22 cellular contexts compared by ENCODE assay signal in the genomic region with DNA sequence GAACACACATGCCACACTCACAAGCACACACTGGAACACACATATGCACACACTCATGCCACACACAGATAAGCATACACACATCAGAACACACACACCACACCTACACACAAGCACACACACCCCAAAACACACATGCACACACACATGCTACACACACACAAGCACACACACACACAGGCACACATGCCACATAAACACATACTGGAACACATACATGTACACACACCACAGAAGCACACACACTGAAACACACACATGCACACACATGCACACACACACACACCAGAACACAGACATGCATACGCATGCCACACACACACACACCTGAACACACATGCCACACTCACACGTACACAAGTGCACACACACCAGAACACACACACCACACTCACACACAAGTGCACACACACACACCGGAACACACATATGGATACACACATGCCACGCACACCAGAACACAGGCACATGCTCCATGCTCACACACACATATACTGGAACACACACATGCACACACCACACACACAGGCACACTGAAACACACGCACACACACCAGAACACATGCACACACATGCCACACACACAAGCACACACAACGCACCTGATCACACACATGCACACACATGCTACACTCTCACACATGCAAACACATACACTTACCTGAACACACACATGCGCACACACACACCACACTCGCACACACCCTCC.
"Had no signal": no experiment of that assay in that cellular context is flagged by ENCODE, and none has a peak within 500 bp of the region (broad histone marks: within the 10 kb centered on the region; RNA-seq: fewer than 3 reads in every experiment).

No MANE protein-coding gene starts in this region.

- ATAC-seq: activated naive CD8-positive, alpha-beta T cell treated with anti-CD3 and anti-CD28 coated beads, Interleukin-2, amount 50 U/mL, for 24 hours; left lung; natural killer cell; upper lobe of right lung had no signal

- H3K36me3 Mint-ChIP-seq: immature natural killer cell, mesothelial cell of epicardium, natural killer cell had no signal

- H3K27ac ChIP-seq: cardiac muscle cell, left lung, neutrophil, ovary, prostate gland, upper lobe of right lung had no signal

- H3K4me3 ChIP-seq: cardiac muscle cell, left lung, ovary, prostate gland, upper lobe of right lung had no signal

- H3K9me3 ChIP-seq: left lung, neutrophil, ovary, prostate gland, upper lobe of right lung had no signal

- DNase-seq: activated CD4-positive, alpha-beta T cell treated with anti-CD3 and anti-CD28 coated beads for 4 hours; activated CD4-positive, alpha-beta T cell treated with anti-CD3 and anti-CD28 coated beads, Interleukin-2, amount 50 U/mL, for 48 hours; activated CD4-positive, CD25-positive, alpha-beta regulatory T cell; activated gamma-delta T cell; activated naive CD4-positive, alpha-beta T cell treated with anti-CD3 and anti-CD28 coated beads, Interleukin-2, amount 50 U/mL, for 16 hours; activated naive CD8-positive, alpha-beta T cell treated with anti-CD3 and anti-CD28 coated beads, Interleukin-2, amount 50 U/mL, for 24 hours; effector CD4-positive, alpha-beta T cell; foreskin melanocyte; immature natural killer cell; kidney glomerular epithelial cell; natural killer cell; ovary; stimulated activated CD4-positive, alpha-beta T cell treated with anti-CD3 and anti-CD28 coated beads, Interleukin-4, amount 100 ng/mL, for 24 hours; stimulated activated naive CD4-positive, alpha-beta T cell treated with Interleukin-2 at 50 U/mL for 16 hours; T1000; upper lobe of right lung had no signal

- H3K4me3 Mint-ChIP-seq: activated naive CD8-positive, alpha-beta T cell treated with anti-CD3 and anti-CD28 coated beads, Interleukin-2, amount 50 U/mL, for 24 hours; immature natural killer cell; mesothelial cell of epicardium; natural killer cell; T-helper 1 cell treated with Interleukin-12 subunit alpha and Interleukin-12 subunit beta and Interleukin-4 antibody, amounts not matched to agents 30 μg/mL and 1 μg/mL, for 36 hours had no signal

- H3K36me3 ChIP-seq: cardiac muscle cell, left lung, neutrophil, ovary, prostate gland, upper lobe of right lung had no signal

- H3K27ac Mint-ChIP-seq: activated naive CD8-positive, alpha-beta T cell treated with anti-CD3 and anti-CD28 coated beads, Interleukin-2, amount 50 U/mL, for 24 hours; immature natural killer cell; mesothelial cell of epicardium; natural killer cell; T-helper 1 cell treated with Interleukin-12 subunit alpha and Interleukin-12 subunit beta and Interleukin-4 antibody, amounts not matched to agents 30 μg/mL and 1 μg/mL, for 36 hours had no signal

- H3K4me1 Mint-ChIP-seq: activated naive CD8-positive, alpha-beta T cell treated with anti-CD3 and anti-CD28 coated beads, Interleukin-2, amount 50 U/mL, for 24 hours; immature natural killer cell; mesothelial cell of epicardium had no signal

- H3K9me3 Mint-ChIP-seq: activated naive CD8-positive, alpha-beta T cell treated with anti-CD3 and anti-CD28 coated beads, Interleukin-2, amount 50 U/mL, for 24 hours; mesothelial cell of epicardium; natural killer cell; T-helper 1 cell treated with Interleukin-12 subunit alpha and Interleukin-12 subunit beta and Interleukin-4 antibody, amounts not matched to agents 30 μg/mL and 1 μg/mL, for 36 hours had no signal

- H3K27me3 ChIP-seq: cardiac muscle cell, neutrophil, ovary, upper lobe of right lung had no signal

- H3K4me1 ChIP-seq: left lung, prostate gland, upper lobe of right lung had no signal
